8 cellular contexts compared by ENCODE assay signal in genomic region chr1:172443666-172444453, GRCh38. TPM values are rescaled to one million over a fixed set of nuclear protein-coding genes. Genes with fewer than 3 reads are reported as not detected.
DNase-seq lines count a peak whose midpoint lies in the region; ATAC-seq and TF ChIP-seq lines count a peak whose summit lies in the region.

PIGC (minus strand) TSS chr1:172444069; CDS start chr1:172442622, 1,447 bp downstream.

- H3K9me3 ChIP-seq in adipocyte (ENCODE audit: control insufficient read depth, low read length) = no peaks in the 10 kb centered on the region
- H3K9me3 ChIP-seq in upper lobe of right lung = no peaks in the 10 kb centered on the region

- H3K9ac ChIP-seq in adipocyte (ENCODE audit: low read length) = peak within 1 kb of the TSS; percentile 95

- DNase-seq in NCI-H1436 (lab: John Stamatoyannopoulos, UW) (peak; percentile 83), T follicular helper cell (ENCODE audit: low read depth) (peak; percentile 86), adipocyte (ENCODE audit: low read depth) (peak; percentile 97), left cardiac atrium (peak; percentile 93), posterior vena cava (ENCODE audit: low spot score) (peak; percentile 98), upper lobe of right lung (peak; percentile 96)

- intact Hi-C loops in left cardiac atrium (cut with DNase I) = no loop called here
- intact Hi-C loops in posterior vena cava (cut with DNase I) = loop anchor here in 1 of 2 donors (5.0 kb wide), 1 partner anchor 442 kb away; no protein-coding TSS in a partner anchor
- intact Hi-C loops in upper lobe of right lung (cut with DNase I) = no loop called here

- peak within 1 kb of the TSS; percentile 92 for H3K27ac ChIP-seq in upper lobe of right lung

- peaks cover 7% of the 10 kb centered on the region for H3K36me3 ChIP-seq in adipocyte (ENCODE audit: control insufficient read depth, insufficient read depth, low read length, severe bottlenecking)
- H3K36me3 ChIP-seq in upper lobe of right lung = peaks cover 6% of the 10 kb centered on the region

- H3K4me3 ChIP-seq in GM12875 (ENCODE audit: low read depth, low read length) (peak within 1 kb of the TSS; percentile 76), adipocyte (ENCODE audit: low read length) (peak within 1 kb of the TSS; percentile 95), upper lobe of right lung (peak within 1 kb of the TSS; percentile 95)

- TF ChIP-seq CTCF in GM12875 (IDR thresholded peaks at IDR 0.05; ENCODE audit: borderline replicate concordance, insufficient read depth, low read depth, low read length) (peak; percentile 91), upper lobe of right lung (IDR thresholded peaks at IDR 0.05) (peak; percentile 89)

- no peaks in the 10 kb centered on the region for H3K27me3 ChIP-seq in adipocyte (replicated peaks; ENCODE audit: control insufficient read depth, insufficient read depth, low read length)
- H3K27me3 ChIP-seq in upper lobe of right lung = no peaks in the 10 kb centered on the region

- ATAC-seq in HG02798 (IDR thresholded peaks at IDR 0.05; ENCODE audit: poor library complexity, unreplicated experiment) = peak; percentile 100
- ATAC-seq in left cardiac atrium = peak; percentile 99
- ATAC-seq in upper lobe of right lung = peak; percentile 99

- H3K4me1 ChIP-seq in adipocyte (ENCODE audit: control insufficient read depth, insufficient read depth, low read length) (peaks cover 52% of the 10 kb centered on the region), upper lobe of right lung (peaks cover 9% of the 10 kb centered on the region)

RNA-seq across cellular contexts. Expression of gene PIGC, which starts in this region (rescaled TPM):
- total RNA-seq in left cardiac atrium (10 to 100 TPM; 12.4 to 14.6 TPM), posterior vena cava (10 to 100 TPM; 18.4 to 22.3 TPM), upper lobe of right lung (21.0 TPM)

Comparison
In these comparisons a context has a peak if more than half of its experiments do, and no peak if none do; other contexts are left out.
1. Peak in every context shown above with its lines: DNase-seq, ATAC-seq, H3K4me3 ChIP-seq and H3K27ac ChIP-seq.